In the genomic region with DNA sequence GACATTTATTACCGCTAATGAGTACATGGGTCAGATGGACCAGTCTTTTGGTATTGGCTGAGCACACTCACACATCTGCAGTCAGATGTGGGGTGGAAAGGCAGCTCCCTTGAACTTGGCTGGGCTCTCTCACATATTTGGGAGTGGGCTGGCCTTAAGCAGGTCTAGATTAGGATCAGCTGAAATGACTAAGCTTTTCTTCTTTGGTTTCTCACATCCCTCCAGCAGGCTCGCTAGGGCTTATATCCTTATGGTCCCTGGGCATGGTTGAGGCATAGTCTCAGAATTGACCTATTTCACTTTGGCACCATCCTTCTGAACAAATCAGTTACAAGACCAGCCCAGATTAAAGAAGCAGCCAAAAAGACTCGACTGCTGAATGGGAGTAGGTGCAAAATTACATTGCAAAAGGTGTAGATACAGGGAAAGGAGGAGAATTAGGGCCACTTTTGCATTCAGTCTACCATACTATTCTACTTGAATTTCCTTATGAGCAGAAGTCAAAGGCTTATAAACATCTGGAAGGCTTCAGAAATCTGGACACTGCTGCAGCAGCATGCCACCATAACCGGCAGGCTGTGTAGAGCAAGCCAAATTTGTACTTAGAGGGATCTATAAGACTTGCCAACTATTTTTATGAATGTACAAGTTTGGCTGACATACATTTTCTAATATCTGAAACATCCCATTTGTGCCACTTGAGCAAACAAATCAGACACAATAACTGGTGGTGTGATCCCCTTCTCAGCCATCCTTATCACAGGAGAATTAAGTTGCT, we compare ENCODE assay signal across 1 cellular context.
TF ChIP-seq lines count a peak whose summit lies in the region.

No MANE protein-coding gene starts in this region.

TF ChIP-seq in SK-N-SH, 30 proteins besides CTCF, POLR2A, EP300 and RAD21 (continued from another document):
- TF ChIP-seq, protein P1, sequence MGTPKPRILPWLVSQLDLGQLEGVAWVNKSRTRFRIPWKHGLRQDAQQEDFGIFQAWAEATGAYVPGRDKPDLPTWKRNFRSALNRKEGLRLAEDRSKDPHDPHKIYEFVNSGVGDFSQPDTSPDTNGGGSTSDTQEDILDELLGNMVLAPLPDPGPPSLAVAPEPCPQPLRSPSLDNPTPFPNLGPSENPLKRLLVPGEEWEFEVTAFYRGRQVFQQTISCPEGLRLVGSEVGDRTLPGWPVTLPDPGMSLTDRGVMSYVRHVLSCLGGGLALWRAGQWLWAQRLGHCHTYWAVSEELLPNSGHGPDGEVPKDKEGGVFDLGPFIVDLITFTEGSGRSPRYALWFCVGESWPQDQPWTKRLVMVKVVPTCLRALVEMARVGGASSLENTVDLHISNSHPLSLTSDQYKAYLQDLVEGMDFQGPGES (IDR thresholded peaks at IDR 0.05; ENCODE audit: low read depth, low read length): no peak
- no peak for TF ChIP-seq SMC3 (IDR thresholded peaks at IDR 0.05; ENCODE audit: low read depth, low read length)
- TF ChIP-seq TCF12 (IDR thresholded peaks at IDR 0.05): peak; percentile 54
- TF ChIP-seq RXRA (IDR thresholded peaks at IDR 0.05; ENCODE audit: borderline replicate concordance, low read depth): no peak
- TF ChIP-seq, protein P2, sequence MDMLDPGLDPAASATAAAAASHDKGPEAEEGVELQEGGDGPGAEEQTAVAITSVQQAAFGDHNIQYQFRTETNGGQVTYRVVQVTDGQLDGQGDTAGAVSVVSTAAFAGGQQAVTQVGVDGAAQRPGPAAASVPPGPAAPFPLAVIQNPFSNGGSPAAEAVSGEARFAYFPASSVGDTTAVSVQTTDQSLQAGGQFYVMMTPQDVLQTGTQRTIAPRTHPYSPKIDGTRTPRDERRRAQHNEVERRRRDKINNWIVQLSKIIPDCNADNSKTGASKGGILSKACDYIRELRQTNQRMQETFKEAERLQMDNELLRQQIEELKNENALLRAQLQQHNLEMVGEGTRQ (IDR thresholded peaks at IDR 0.05; ENCODE audit: borderline replicate concordance, low read depth, low read length): no peak
- TF ChIP-seq NFIC (IDR thresholded peaks at IDR 0.05; ENCODE audit: borderline replicate concordance): 0 out of 2 replicates have a peak, but pooled peaks have one; percentile 43
- TF ChIP-seq EZH2phosphoT487 (IDR thresholded peaks at IDR 0.05; ENCODE audit: borderline replicate concordance, low read depth): no peak
- no peak for TF ChIP-seq MXI1 (IDR thresholded peaks at IDR 0.05; ENCODE audit: low read depth, low read length)
TF ChIP-seq in SK-N-SH: peak in this region for 2.
